In the genomic region with DNA sequence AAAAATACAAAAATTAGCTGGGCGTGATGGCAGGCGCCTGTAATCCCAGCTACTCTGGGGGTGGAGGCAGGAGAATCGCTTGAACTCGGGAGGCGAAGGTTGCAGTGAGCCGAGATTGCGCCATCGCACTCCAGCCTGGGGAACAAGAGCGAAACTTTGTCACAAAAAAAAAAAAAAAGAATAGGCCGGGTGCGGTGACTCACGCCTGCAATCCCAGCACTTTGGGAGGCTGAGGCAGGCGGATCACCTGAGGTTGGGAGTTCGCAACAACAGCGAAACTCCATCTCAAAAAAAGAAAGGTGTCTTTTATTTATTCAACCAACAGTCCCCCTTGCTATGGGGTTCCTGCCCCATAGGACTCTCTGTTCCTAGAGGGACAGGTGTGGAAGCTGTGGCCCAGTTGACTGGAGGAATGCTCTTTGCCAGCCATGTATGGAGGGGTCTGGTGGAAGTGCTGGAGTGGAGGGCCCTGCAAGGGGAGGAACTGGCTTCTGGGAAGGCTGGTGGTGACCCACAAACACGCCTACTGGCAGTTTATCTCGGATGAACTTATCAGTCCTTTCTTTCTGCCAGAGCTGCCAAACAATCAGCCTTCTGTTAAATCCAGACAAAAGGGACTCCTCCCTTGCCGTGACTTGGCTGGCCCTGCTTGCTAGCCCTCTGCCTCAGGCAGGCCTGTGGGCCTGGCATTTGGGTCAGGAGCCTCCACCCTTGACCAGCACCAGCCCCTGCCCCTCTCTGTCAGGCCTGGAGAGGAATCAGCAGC, we compare ENCODE assay signal across 1 cellular context.
TF ChIP-seq lines count a peak whose summit lies in the region.

No MANE protein-coding gene starts in this region.

TF ChIP-seq in HepG2, 621 proteins besides CTCF, POLR2A, EP300 and RAD21 (continues in another document):
- TF ChIP-seq RBFOX2 (IDR thresholded peaks at IDR 0.05; ENCODE audit: low read depth, low read length) (peak; percentile 56), RAD51 (IDR thresholded peaks at IDR 0.05; ENCODE audit: borderline replicate concordance) (no peak), DNMT3B (CRISPR knock-in tag; conservative IDR thresholded peaks at IDR 0.05) (no peak), JARID2 (CRISPR knock-in tag; IDR thresholded peaks at IDR 0.05; ENCODE audit: insufficient replicate concordance) (no peak), HNF4G (IDR thresholded peaks at IDR 0.05; ENCODE audit: borderline replicate concordance, low read depth, low read length) (no peak), HNF4G (CRISPR knock-in tag; IDR thresholded peaks at IDR 0.05; ENCODE audit: borderline replicate concordance, low read depth) (no peak), ZNF232 (CRISPR knock-in tag; IDR thresholded peaks at IDR 0.05; ENCODE audit: borderline replicate concordance) (0 out of 2 replicates have a peak, but pooled peaks have one; percentile 24), HMG20B (CRISPR knock-in tag; conservative IDR thresholded peaks at IDR 0.05) (no peak), ZNF235 (CRISPR knock-in tag; IDR thresholded peaks at IDR 0.05; ENCODE audit: borderline replicate concordance) (no peak), ZNF17 (CRISPR knock-in tag; IDR thresholded peaks at IDR 0.05) (no peak), ZSCAN12 (CRISPR knock-in tag; IDR thresholded peaks at IDR 0.05) (no peak), ZNF10 (CRISPR knock-in tag; IDR thresholded peaks at IDR 0.05; ENCODE audit: borderline replicate concordance, low read depth) (no peak), BORCS8-MEF2B (CRISPR knock-in tag; IDR thresholded peaks at IDR 0.05) (no peak), POGZ (CRISPR knock-in tag; IDR thresholded peaks at IDR 0.05) (peak; percentile 50; the same call in 1 of the 2 replicates), KLF16 (CRISPR knock-in tag; IDR thresholded peaks at IDR 0.05) (no peak), ERF (CRISPR knock-in tag; IDR thresholded peaks at IDR 0.05) (no peak), ZNF713 (CRISPR knock-in tag; IDR thresholded peaks at IDR 0.05) (no peak), ZNF460 (CRISPR knock-in tag; IDR thresholded peaks at IDR 0.05; ENCODE audit: borderline replicate concordance) (peak; percentile 97), SOX6 (IDR thresholded peaks at IDR 0.05) (no peak), SOX6 (CRISPR knock-in tag; IDR thresholded peaks at IDR 0.05) (peak; percentile 79), ZNF468 (CRISPR knock-in tag; IDR thresholded peaks at IDR 0.05) (no peak), ZIK1 (CRISPR knock-in tag; IDR thresholded peaks at IDR 0.05; ENCODE audit: borderline replicate concordance, low read depth) (no peak), ZNF160 (CRISPR knock-in tag; IDR thresholded peaks at IDR 0.05) (no peak), ZNF792 (CRISPR knock-in tag; IDR thresholded peaks at IDR 0.05) (no peak; the same call in none of the 2 replicates), XRCC5 (optimal IDR thresholded peaks at IDR 0.05; ENCODE audit: low read length) (peak; percentile 21), ZNF549 (CRISPR knock-in tag; IDR thresholded peaks at IDR 0.05) (no peak), ZNF546 (CRISPR knock-in tag; conservative IDR thresholded peaks at IDR 0.05) (no peak), KLF9 (CRISPR knock-in tag; IDR thresholded peaks at IDR 0.05; ENCODE audit: low read depth) (no peak), ZMYM4 (CRISPR knock-in tag; IDR thresholded peaks at IDR 0.05) (0 out of 2 replicates have a peak, but pooled peaks have one; percentile 49), ZNF556 (CRISPR knock-in tag; IDR thresholded peaks at IDR 0.05; ENCODE audit: borderline replicate concordance) (no peak), YY1 (IDR thresholded peaks at IDR 0.05; ENCODE audit: insufficient read depth, insufficient replicate concordance, low read depth, low read length) (no peak), HMG20A (CRISPR knock-in tag; IDR thresholded peaks at IDR 0.05; ENCODE audit: borderline replicate concordance) (no peak)
- TF ChIP-seq, protein P1, sequence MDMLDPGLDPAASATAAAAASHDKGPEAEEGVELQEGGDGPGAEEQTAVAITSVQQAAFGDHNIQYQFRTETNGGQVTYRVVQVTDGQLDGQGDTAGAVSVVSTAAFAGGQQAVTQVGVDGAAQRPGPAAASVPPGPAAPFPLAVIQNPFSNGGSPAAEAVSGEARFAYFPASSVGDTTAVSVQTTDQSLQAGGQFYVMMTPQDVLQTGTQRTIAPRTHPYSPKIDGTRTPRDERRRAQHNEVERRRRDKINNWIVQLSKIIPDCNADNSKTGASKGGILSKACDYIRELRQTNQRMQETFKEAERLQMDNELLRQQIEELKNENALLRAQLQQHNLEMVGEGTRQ (IDR thresholded peaks at IDR 0.05; ENCODE audit: low read depth, low read length): no peak
- TF ChIP-seq, protein P1 (CRISPR knock-in tag; IDR thresholded peaks at IDR 0.05; ENCODE audit: borderline replicate concordance): no peak
- TF ChIP-seq, protein P2, sequence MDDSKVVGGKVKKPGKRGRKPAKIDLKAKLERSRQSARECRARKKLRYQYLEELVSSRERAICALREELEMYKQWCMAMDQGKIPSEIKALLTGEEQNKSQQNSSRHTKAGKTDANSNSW (CRISPR knock-in tag; IDR thresholded peaks at IDR 0.05; ENCODE audit: borderline replicate concordance): no peak
- TF ChIP-seq, protein P3, sequence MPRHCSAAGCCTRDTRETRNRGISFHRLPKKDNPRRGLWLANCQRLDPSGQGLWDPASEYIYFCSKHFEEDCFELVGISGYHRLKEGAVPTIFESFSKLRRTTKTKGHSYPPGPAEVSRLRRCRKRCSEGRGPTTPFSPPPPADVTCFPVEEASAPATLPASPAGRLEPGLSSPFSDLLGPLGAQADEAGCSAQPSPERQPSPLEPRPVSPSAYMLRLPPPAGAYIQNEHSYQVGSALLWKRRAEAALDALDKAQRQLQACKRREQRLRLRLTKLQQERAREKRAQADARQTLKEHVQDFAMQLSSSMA (CRISPR knock-in tag; IDR thresholded peaks at IDR 0.05): 0 out of 2 replicates have a peak, but pooled peaks have one; percentile 34
- TF ChIP-seq, protein P4, sequence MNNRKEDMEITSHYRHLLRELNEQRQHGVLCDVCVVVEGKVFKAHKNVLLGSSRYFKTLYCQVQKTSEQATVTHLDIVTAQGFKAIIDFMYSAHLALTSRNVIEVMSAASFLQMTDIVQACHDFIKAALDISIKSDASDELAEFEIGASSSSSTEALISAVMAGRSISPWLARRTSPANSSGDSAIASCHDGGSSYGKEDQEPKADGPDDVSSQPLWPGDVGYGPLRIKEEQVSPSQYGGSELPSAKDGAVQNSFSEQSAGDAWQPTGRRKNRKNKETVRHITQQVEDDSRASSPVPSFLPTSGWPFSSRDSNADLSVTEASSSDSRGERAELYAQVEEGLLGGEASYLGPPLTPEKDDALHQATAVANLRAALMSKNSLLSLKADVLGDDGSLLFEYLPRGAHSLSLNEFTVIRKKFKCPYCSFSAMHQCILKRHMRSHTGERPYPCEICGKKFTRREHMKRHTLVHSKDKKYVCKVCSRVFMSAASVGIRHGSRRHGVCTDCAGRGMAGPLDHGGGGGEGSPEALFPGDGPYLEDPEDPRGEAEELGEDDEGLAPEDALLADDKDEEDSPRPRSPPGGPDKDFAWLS (CRISPR knock-in tag; IDR thresholded peaks at IDR 0.05; ENCODE audit: borderline replicate concordance): no peak
- TF ChIP-seq, protein P5, sequence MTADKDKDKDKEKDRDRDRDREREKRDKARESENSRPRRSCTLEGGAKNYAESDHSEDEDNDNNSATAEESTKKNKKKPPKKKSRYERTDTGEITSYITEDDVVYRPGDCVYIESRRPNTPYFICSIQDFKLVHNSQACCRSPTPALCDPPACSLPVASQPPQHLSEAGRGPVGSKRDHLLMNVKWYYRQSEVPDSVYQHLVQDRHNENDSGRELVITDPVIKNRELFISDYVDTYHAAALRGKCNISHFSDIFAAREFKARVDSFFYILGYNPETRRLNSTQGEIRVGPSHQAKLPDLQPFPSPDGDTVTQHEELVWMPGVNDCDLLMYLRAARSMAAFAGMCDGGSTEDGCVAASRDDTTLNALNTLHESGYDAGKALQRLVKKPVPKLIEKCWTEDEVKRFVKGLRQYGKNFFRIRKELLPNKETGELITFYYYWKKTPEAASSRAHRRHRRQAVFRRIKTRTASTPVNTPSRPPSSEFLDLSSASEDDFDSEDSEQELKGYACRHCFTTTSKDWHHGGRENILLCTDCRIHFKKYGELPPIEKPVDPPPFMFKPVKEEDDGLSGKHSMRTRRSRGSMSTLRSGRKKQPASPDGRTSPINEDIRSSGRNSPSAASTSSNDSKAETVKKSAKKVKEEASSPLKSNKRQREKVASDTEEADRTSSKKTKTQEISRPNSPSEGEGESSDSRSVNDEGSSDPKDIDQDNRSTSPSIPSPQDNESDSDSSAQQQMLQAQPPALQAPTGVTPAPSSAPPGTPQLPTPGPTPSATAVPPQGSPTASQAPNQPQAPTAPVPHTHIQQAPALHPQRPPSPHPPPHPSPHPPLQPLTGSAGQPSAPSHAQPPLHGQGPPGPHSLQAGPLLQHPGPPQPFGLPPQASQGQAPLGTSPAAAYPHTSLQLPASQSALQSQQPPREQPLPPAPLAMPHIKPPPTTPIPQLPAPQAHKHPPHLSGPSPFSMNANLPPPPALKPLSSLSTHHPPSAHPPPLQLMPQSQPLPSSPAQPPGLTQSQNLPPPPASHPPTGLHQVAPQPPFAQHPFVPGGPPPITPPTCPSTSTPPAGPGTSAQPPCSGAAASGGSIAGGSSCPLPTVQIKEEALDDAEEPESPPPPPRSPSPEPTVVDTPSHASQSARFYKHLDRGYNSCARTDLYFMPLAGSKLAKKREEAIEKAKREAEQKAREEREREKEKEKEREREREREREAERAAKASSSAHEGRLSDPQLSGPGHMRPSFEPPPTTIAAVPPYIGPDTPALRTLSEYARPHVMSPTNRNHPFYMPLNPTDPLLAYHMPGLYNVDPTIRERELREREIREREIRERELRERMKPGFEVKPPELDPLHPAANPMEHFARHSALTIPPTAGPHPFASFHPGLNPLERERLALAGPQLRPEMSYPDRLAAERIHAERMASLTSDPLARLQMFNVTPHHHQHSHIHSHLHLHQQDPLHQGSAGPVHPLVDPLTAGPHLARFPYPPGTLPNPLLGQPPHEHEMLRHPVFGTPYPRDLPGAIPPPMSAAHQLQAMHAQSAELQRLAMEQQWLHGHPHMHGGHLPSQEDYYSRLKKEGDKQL (CRISPR knock-in tag; IDR thresholded peaks at IDR 0.05; ENCODE audit: low read depth): no peak; the same call in 1 of the 2 replicates
- TF ChIP-seq, protein P6, sequence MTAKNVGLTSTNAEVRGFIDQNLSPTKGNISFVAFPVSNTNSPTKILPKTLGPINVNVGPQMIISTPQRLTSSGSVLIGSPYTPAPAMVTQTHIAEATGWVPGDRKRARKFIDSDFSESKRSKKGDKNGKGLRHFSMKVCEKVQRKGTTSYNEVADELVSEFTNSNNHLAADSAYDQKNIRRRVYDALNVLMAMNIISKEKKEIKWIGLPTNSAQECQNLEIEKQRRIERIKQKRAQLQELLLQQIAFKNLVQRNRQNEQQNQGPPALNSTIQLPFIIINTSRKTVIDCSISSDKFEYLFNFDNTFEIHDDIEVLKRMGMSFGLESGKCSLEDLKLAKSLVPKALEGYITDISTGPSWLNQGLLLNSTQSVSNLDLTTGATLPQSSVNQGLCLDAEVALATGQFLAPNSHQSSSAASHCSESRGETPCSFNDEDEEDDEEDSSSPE (CRISPR knock-in tag; IDR thresholded peaks at IDR 0.05): no peak
- TF ChIP-seq, protein P7, sequence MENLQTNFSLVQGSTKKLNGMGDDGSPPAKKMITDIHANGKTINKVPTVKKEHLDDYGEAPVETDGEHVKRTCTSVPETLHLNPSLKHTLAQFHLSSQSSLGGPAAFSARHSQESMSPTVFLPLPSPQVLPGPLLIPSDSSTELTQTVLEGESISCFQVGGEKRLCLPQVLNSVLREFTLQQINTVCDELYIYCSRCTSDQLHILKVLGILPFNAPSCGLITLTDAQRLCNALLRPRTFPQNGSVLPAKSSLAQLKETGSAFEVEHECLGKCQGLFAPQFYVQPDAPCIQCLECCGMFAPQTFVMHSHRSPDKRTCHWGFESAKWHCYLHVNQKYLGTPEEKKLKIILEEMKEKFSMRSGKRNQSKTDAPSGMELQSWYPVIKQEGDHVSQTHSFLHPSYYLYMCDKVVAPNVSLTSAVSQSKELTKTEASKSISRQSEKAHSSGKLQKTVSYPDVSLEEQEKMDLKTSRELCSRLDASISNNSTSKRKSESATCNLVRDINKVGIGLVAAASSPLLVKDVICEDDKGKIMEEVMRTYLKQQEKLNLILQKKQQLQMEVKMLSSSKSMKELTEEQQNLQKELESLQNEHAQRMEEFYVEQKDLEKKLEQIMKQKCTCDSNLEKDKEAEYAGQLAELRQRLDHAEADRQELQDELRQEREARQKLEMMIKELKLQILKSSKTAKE (CRISPR knock-in tag; IDR thresholded peaks at IDR 0.05; ENCODE audit: borderline replicate concordance): no peak
- TF ChIP-seq, protein P8, sequence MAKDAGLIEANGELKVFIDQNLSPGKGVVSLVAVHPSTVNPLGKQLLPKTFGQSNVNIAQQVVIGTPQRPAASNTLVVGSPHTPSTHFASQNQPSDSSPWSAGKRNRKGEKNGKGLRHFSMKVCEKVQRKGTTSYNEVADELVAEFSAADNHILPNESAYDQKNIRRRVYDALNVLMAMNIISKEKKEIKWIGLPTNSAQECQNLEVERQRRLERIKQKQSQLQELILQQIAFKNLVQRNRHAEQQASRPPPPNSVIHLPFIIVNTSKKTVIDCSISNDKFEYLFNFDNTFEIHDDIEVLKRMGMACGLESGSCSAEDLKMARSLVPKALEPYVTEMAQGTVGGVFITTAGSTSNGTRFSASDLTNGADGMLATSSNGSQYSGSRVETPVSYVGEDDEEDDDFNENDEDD (CRISPR knock-in tag; IDR thresholded peaks at IDR 0.05; ENCODE audit: borderline replicate concordance): no peak
- TF ChIP-seq, protein P9, sequence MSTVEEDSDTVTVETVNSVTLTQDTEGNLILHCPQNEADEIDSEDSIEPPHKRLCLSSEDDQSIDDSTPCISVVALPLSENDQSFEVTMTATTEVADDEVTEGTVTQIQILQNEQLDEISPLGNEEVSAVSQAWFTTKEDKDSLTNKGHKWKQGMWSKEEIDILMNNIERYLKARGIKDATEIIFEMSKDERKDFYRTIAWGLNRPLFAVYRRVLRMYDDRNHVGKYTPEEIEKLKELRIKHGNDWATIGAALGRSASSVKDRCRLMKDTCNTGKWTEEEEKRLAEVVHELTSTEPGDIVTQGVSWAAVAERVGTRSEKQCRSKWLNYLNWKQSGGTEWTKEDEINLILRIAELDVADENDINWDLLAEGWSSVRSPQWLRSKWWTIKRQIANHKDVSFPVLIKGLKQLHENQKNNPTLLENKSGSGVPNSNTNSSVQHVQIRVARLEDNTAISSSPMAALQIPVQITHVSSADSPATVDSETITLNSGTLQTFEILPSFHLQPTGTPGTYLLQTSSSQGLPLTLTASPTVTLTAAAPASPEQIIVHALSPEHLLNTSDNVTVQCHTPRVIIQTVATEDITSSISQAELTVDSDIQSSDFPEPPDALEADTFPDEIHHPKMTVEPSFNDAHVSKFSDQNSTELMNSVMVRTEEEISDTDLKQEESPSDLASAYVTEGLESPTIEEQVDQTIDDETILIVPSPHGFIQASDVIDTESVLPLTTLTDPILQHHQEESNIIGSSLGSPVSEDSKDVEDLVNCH (CRISPR knock-in tag; IDR thresholded peaks at IDR 0.05): no peak
